5 cellular contexts compared by ENCODE assay signal in genomic region chr6:12509060-12509459, GRCh38.
"Had no signal": no experiment of that assay in that cellular context is flagged by ENCODE, and none has a peak within 500 bp of the region (broad histone marks: within the 10 kb centered on the region; RNA-seq: fewer than 3 reads in every experiment).

No MANE protein-coding gene starts in this region.

- ATAC-seq: GM23338, K562 had no signal

- DNase-seq: H9, HCEC 1CT, IMR-90 had no signal

- H3K4me3 ChIP-seq: GM23338, K562 had no signal
